ENCODE assay signal across 5 cellular contexts in genomic region chr11:49948701-49949100, GRCh38. TPM values are rescaled to one million over a fixed set of nuclear protein-coding genes. Genes with fewer than 3 reads are reported as not detected.
"Had no signal": no experiment of that assay in that cellular context is flagged by ENCODE, and none has a peak within 500 bp of the region (broad histone marks: within the 10 kb centered on the region; RNA-seq: fewer than 3 reads in every experiment).

No MANE protein-coding gene starts in this region.

RNA-seq across cellular contexts. Expression of gene OR4C13, which starts 3.5 kb away (rescaled TPM):
- total RNA-seq: HepG2, HT-29, HT1080, IMR-90 had no signal
- polyA plus RNA-seq: HepG2, IgD-negative memory B cell, IMR-90 had no signal

RNA-seq across cellular contexts. Expression of gene OR4C12, which starts 33.6 kb away (rescaled TPM):
- total RNA-seq: HepG2, HT-29, HT1080, IMR-90 had no signal
- polyA plus RNA-seq: HepG2, IgD-negative memory B cell, IMR-90 had no signal
